ENCODE assay signal across 8 cellular contexts in the genomic region with DNA sequence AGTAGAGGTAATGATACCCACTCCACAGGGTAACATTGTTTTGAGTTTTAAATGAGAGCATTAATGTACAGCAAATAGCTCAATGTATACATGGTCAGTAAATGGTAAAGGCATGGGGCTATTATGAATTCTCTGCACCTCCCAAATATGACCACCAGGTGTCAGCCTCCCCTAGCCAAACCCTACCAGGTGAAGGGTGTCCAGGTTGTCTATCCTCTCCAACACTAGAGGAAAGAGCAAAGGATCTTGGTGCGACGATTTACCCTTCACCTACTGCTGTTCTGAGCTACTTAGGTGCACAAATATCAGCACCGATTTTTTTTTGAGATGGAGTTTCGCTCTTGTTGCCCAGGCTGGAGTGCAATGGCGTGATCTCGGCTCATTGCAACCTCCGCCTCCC. TPM values are rescaled to one million over a fixed set of nuclear protein-coding genes. Genes with fewer than 3 reads are reported as not detected.
DNase-seq lines count a peak whose midpoint lies in the region; ATAC-seq and TF ChIP-seq lines count a peak whose summit lies in the region.

No MANE protein-coding gene starts in this region.

- no peak overlapping the region for H3K9ac ChIP-seq in colonic mucosa (ENCODE audit: low read depth in 2 of 2, low read length in 2 of 2)

- no peaks in the 10 kb centered on the region for H3K9me3 Mint-ChIP-seq in activated CD4-positive, alpha-beta T cell treated with anti-CD3 and anti-CD28 coated beads for 36 hours (ENCODE audit: low read depth)

- CTCF ChIA-PET in activated CD4-positive, alpha-beta T cell treated with anti-CD3 and anti-CD28 coated beads for 36 hours (lab: Charles Lee) = interaction anchor here (0.6 to 2.1 kb wide), 25 partner anchors 9 to 894 kb away, joined by 3 to 12 read pairs (median 4); no protein-coding TSS in a partner anchor

- intact Hi-C loops in activated CD4-positive, alpha-beta T cell treated with anti-CD3 and anti-CD28 coated beads for 36 hours (cut with DNase I, micrococcal nuclease) = loop anchor here (1.0 to 5.0 kb wide), 3 partner anchors 45 to 129 kb away; a partner anchor contains a TSS
- intact Hi-C loops in colonic mucosa (cut with DNase I) = no loop called here

- peak; percentile 38 to 40 for DNase-seq in AML-193 (lab: John Stamatoyannopoulos, UW)
- DNase-seq in NCI-H2227 treated with DMSO at 0.1 percent for 48 hours (lab: John Stamatoyannopoulos, UW) = peak; percentile 55
- peak; percentile 72 for DNase-seq in activated CD4-positive, alpha-beta T cell treated with anti-CD3 and anti-CD28 coated beads for 36 hours
- peak; percentile 83 for DNase-seq in colonic mucosa
- peak; percentile 54 for DNase-seq in lung (ENCODE audit: low spot score)
- peak; percentile 68 for DNase-seq in stimulated activated CD8-positive, alpha-beta memory T cell treated with anti-CD3 and anti-CD28 coated beads, Interleukin-4, amount 100 ng/mL, for 48 hours

- H3K4me3 ChIP-seq in colonic mucosa = no peak overlapping the region
- H3K4me3 ChIP-seq in lung = no peak overlapping the region

- H3K27ac ChIP-seq in colonic mucosa (no peak overlapping the region), lung (ENCODE audit: low read depth in 1 of 2, low read length in 1 of 2) (no peak overlapping the region)

- 50 to 55% methylated on average over 7 of the region's 7 CpGs for WGBS in lung, 2 donors

- peaks cover 6% of the 10 kb centered on the region for H3K27me3 Mint-ChIP-seq in activated CD4-positive, alpha-beta T cell treated with anti-CD3 and anti-CD28 coated beads for 36 hours

- no peaks in the 10 kb centered on the region for H3K36me3 Mint-ChIP-seq in activated CD4-positive, alpha-beta T cell treated with anti-CD3 and anti-CD28 coated beads for 36 hours (ENCODE audit: low read depth)

- no peaks in the 10 kb centered on the region for H3K27me3 ChIP-seq in colonic mucosa
- H3K27me3 ChIP-seq in lung (ENCODE audit: control insufficient read depth, insufficient read depth) = no peaks in the 10 kb centered on the region

- H3K4me1 ChIP-seq in colonic mucosa (no peaks in the 10 kb centered on the region), lung (ENCODE audit: control insufficient read depth in 2 of 2, insufficient read depth in 2 of 2, low read length in 2 of 2) (no peaks in the 10 kb centered on the region)

- H3K4me1 Mint-ChIP-seq in activated CD4-positive, alpha-beta T cell treated with anti-CD3 and anti-CD28 coated beads for 36 hours = peaks cover 9% of the 10 kb centered on the region

- no peaks in the 10 kb centered on the region for H3K9me3 ChIP-seq in colonic mucosa
- H3K9me3 ChIP-seq in lung (ENCODE audit: control insufficient read depth in 2 of 2, insufficient read depth in 1 of 2, low read length in 1 of 2) = no peaks in the 10 kb centered on the region

- H3K36me3 ChIP-seq in colonic mucosa (no peaks in the 10 kb centered on the region), lung (ENCODE audit: control insufficient read depth in 2 of 2, insufficient read depth in 2 of 2, low read length in 2 of 2) (no peaks in the 10 kb centered on the region)

- no peak overlapping the region for H3K4me3 Mint-ChIP-seq in activated CD4-positive, alpha-beta T cell treated with anti-CD3 and anti-CD28 coated beads for 36 hours

- no peak overlapping the region for H3K27ac Mint-ChIP-seq in activated CD4-positive, alpha-beta T cell treated with anti-CD3 and anti-CD28 coated beads for 36 hours

- peak; percentile 79 for ATAC-seq in GM19035 (IDR thresholded peaks at IDR 0.05; ENCODE audit: unreplicated experiment)
- peak; percentile 73 for ATAC-seq in HG03175 (IDR thresholded peaks at IDR 0.05; ENCODE audit: unreplicated experiment)
- ATAC-seq in activated CD4-positive, alpha-beta T cell treated with anti-CD3 and anti-CD28 coated beads for 36 hours = peak; percentile 62
- peak; percentile 70 for ATAC-seq in lung (ENCODE audit: insufficient read depth, low FRiP score)

- TF ChIP-seq CTCF in colonic mucosa (IDR thresholded peaks at IDR 0.05) (peak; percentile 70), lung (IDR thresholded peaks at IDR 0.05; ENCODE audit: control extremely low read depth, extremely low read depth) (peak; percentile 54)

- POLR2A ChIA-PET in activated CD4-positive, alpha-beta T cell treated with anti-CD3 and anti-CD28 coated beads for 36 hours (lab: Charles Lee) = interaction anchor here (0.6 to 0.7 kb wide), 2 partner anchors 27 to 87 kb away, joined by 3 read pairs; no protein-coding TSS in a partner anchor

RNA-seq across cellular contexts. Expression of a gene that starts 26.5 kb away (rescaled TPM):
- 10 to 100 TPM; 22.8 to 27.7 TPM for total RNA-seq in activated CD4-positive, alpha-beta T cell treated with anti-CD3 and anti-CD28 coated beads for 36 hours
- 10 to 100 TPM; 54.9 to 73.2 TPM for total RNA-seq in colonic mucosa
- 10 to 100 TPM; 56.2 to 58.6 TPM for total RNA-seq in lung
- polyA plus RNA-seq in lung = 10 to 100 TPM in 1 of 2 donors, 1 to 10 TPM in 1; 8.5 to 15.3 TPM
